In genomic region chr1:109622895-109623294, GRCh38 we compare ENCODE assay signal across 15 cellular contexts. TPM values are rescaled to one million over a fixed set of nuclear protein-coding genes. Genes with fewer than 3 reads are reported as not detected.
DNase-seq lines count a peak whose midpoint lies in the region; ATAC-seq, FAIRE-seq and TF ChIP-seq lines count a peak whose summit lies in the region.
"Had no signal": no experiment of that assay in that cellular context is flagged by ENCODE, and none has a peak within 500 bp of the region (broad histone marks: within the 10 kb centered on the region; RNA-seq: fewer than 3 reads in every experiment).

No MANE protein-coding gene starts in this region.

- H3K36me3 Mint-ChIP-seq in activated CD4-positive, alpha-beta T cell treated with anti-CD3 and anti-CD28 coated beads for 36 hours (ENCODE audit: low read depth): peaks cover 15% of the 10 kb centered on the region

- no peaks in the 10 kb centered on the region for H3K9me3 Mint-ChIP-seq in activated CD4-positive, alpha-beta T cell treated with anti-CD3 and anti-CD28 coated beads for 36 hours (ENCODE audit: low read depth)

- no peak for DNase-seq in activated CD4-positive, alpha-beta T cell treated with anti-CD3 and anti-CD28 coated beads for 36 hours
- no peak for DNase-seq in activated CD4-positive, alpha-beta T cell treated with anti-CD3 and anti-CD28 coated beads, Interleukin-2, amount 50 U/mL, for 4 hours
- DNase-seq in RWPE1 (ENCODE audit: low spot score): no peak
- no peak for DNase-seq in dorsolateral prefrontal cortex
- DNase-seq in anterior cingulate cortex (lab: John Stamatoyannopoulos, UW): no peak
- no peak for DNase-seq in small intestine
- no peak for DNase-seq in nucleus accumbens (lab: John Stamatoyannopoulos, UW)
- DNase-seq: cerebellar nuclear complex, KG1, left ventricle myocardium superior, Right ventricle myocardium superior had no signal

- no peak for ATAC-seq in activated CD4-positive, alpha-beta T cell treated with anti-CD3 and anti-CD28 coated beads for 36 hours
- ATAC-seq: A549, left ventricle myocardium superior had no signal

- H3K4me1 ChIP-seq in skeletal muscle satellite cell (ENCODE audit: control insufficient read depth, insufficient read depth, low read length): peaks cover 45% of the 10 kb centered on the region
- peaks cover 4 to 7% of the 10 kb centered on the region in 2 donors for H3K4me1 ChIP-seq in small intestine (ENCODE audit: control insufficient read depth in 2 of 2, insufficient read depth in 1 of 2, low read depth in 1 of 2, low read length in 1 of 2)

- H3K4me3 Mint-ChIP-seq in activated CD4-positive, alpha-beta T cell treated with anti-CD3 and anti-CD28 coated beads for 36 hours: peak overlapping the region; percentile 97

- no peaks in the 10 kb centered on the region for H3K27me3 Mint-ChIP-seq in activated CD4-positive, alpha-beta T cell treated with anti-CD3 and anti-CD28 coated beads for 36 hours

- intact Hi-C loops in activated CD4-positive, alpha-beta T cell treated with anti-CD3 and anti-CD28 coated beads for 36 hours (cut with DNase I, micrococcal nuclease): loop anchor here in 1 of 2 experiments (5.0 kb wide), 1 partner anchor 141 kb away; the partner anchor contains the start of gene ATXN7L2
- intact Hi-C loops in dorsolateral prefrontal cortex (cut with DNase I): no loop called here

- POLR2A ChIA-PET in activated CD4-positive, alpha-beta T cell treated with anti-CD3 and anti-CD28 coated beads for 36 hours (lab: Charles Lee): no interaction called here
- POLR2A ChIA-PET in RWPE1 (lab: Yijun Ruan, JAX; ENCODE audit: low non-redundant PET): no interaction called here

- H3K27ac ChIP-seq in RWPE1 (peak overlapping the region; percentile 88), dorsolateral prefrontal cortex (peak overlapping the region in 44 of 59 donors; percentile 7 to 91 (median 76)), small intestine (ENCODE audit: low read depth in 1 of 2, low read length in 1 of 2) (no peak overlapping the region)

- CTCF ChIA-PET in activated CD4-positive, alpha-beta T cell treated with anti-CD3 and anti-CD28 coated beads for 36 hours (lab: Charles Lee): interaction anchor here (1.5 to 2.4 kb wide), 2 partner anchors 14 to 139 kb away, joined by 4 to 14 read pairs; partner anchors contain the start of gene ATXN7L2
- CTCF ChIA-PET in RWPE1 (lab: Yijun Ruan, JAX): interaction anchor here (1.1 kb wide), 1 partner anchor 17 kb away, joined by 5 read pairs; no protein-coding TSS in a partner anchor

- H3K27ac Mint-ChIP-seq in activated CD4-positive, alpha-beta T cell treated with anti-CD3 and anti-CD28 coated beads for 36 hours: peak overlapping the region; percentile 72

- no peak overlapping the region for H3K9ac ChIP-seq in skeletal muscle satellite cell (ENCODE audit: low read depth, low read length)

- 81 to 87% (median 85%) methylated on average over 3 of the region's 3 CpGs for WGBS in small intestine, 3 donors

- H3K4me3 ChIP-seq in dorsolateral prefrontal cortex: peak overlapping the region in 35 of 59 donors; percentile 44 to 85 (median 69)
- no peak overlapping the region for H3K4me3 ChIP-seq in skeletal muscle satellite cell (ENCODE audit: low read length)
- H3K4me3 ChIP-seq in small intestine (ENCODE audit: low read depth in 1 of 2, low read length in 2 of 2): no peak overlapping the region
- H3K4me3 ChIP-seq: A549 had no signal

- H3K27me3 ChIP-seq in dorsolateral prefrontal cortex: no peaks in the 10 kb centered on the region
- H3K27me3 ChIP-seq in skeletal muscle satellite cell (ENCODE audit: control insufficient read depth, insufficient read depth, low read length): no peaks in the 10 kb centered on the region
- no peaks in the 10 kb centered on the region for H3K27me3 ChIP-seq in small intestine (ENCODE audit: control insufficient read depth in 2 of 2, insufficient read depth in 2 of 2, low read length in 2 of 2)

- H3K9me3 ChIP-seq in skeletal muscle satellite cell (replicated peaks; ENCODE audit: low read length): no peaks in the 10 kb centered on the region
- H3K9me3 ChIP-seq in small intestine (ENCODE audit: control insufficient read depth, low read depth): no peaks in the 10 kb centered on the region
- H3K9me3 ChIP-seq: A549 had no signal

- H3K4me1 Mint-ChIP-seq in activated CD4-positive, alpha-beta T cell treated with anti-CD3 and anti-CD28 coated beads for 36 hours: peaks cover 41% of the 10 kb centered on the region

- H3K36me3 ChIP-seq in skeletal muscle satellite cell (ENCODE audit: insufficient read depth, low read length) (peaks cover 28% of the 10 kb centered on the region), small intestine (ENCODE audit: control insufficient read depth in 2 of 2, insufficient read depth in 2 of 2, low read length in 2 of 2) (peaks cover 6 to 9% of the 10 kb centered on the region in 2 donors)

- TF ChIP-seq CTCF in RWPE1 (conservative IDR thresholded peaks at IDR 0.05; ENCODE audit: low read depth) (no peak), dorsolateral prefrontal cortex (IDR thresholded peaks at IDR 0.05 in 54 of 56, conservative IDR thresholded peaks at IDR 0.05 in 2 of 56; ENCODE audit: low read depth in 1 of 56, partially characterized antibody in 56 of 56) (no peak)

- no peak for FAIRE-seq in small intestine (lab: Jason Lieb, UNC)
- FAIRE-seq: A549, G401.6, urothelium cell line had no signal

- H3K4me2 ChIP-seq in skeletal muscle satellite cell (ENCODE audit: low read length): peak overlapping the region; percentile 100
- H3K4me2 ChIP-seq: A549 had no signal

RNA-seq across cellular contexts. Expression of gene AMPD2, which starts 3.3 kb away (rescaled TPM):
- 10 to 100 TPM; 73.5 to 99.5 TPM for total RNA-seq in activated CD4-positive, alpha-beta T cell treated with anti-CD3 and anti-CD28 coated beads for 36 hours
- total RNA-seq in dorsolateral prefrontal cortex: 100 to 1,000 TPM in 94 of 120 experiments, 10 to 100 TPM in 26; 65.7 to 181 (median 115) TPM
- total RNA-seq in skeletal muscle satellite cell (2012; rRNA removed): 55.3 and 63.6 TPM in 2 replicates
- 10 to 100 TPM; 25.9 to 38.3 (median 32.0) TPM for polyA plus RNA-seq in small intestine

RNA-seq across cellular contexts. Expression of gene GNAT2, which starts 3.5 kb away (rescaled TPM):
- total RNA-seq in activated CD4-positive, alpha-beta T cell treated with anti-CD3 and anti-CD28 coated beads for 36 hours: under 1 TPM; 0.26 to 0.64 TPM
- total RNA-seq in dorsolateral prefrontal cortex: 1 to 10 TPM in 3 of 120 experiments, under 1 TPM in 12, not detected in 105; 0.29 to 1.9 (median 0.50) TPM
- 0.22 TPM in 1 of 2 replicates, not detected in the other for total RNA-seq in skeletal muscle satellite cell (2012; rRNA removed)
- under 1 TPM in 1 of 3 donors, not detected in 2; 0.28 TPM for polyA plus RNA-seq in small intestine
- total RNA-seq: left ventricle myocardium superior, Right ventricle myocardium superior had no signal

RNA-seq across cellular contexts. Expression of gene GSTM4, which starts 33.0 kb away (rescaled TPM):
- 10 to 100 TPM; 18.1 to 20.6 TPM for total RNA-seq in activated CD4-positive, alpha-beta T cell treated with anti-CD3 and anti-CD28 coated beads for 36 hours
- total RNA-seq in dorsolateral prefrontal cortex: 10 to 100 TPM; 22.6 to 66.7 (median 45.4) TPM
- total RNA-seq in skeletal muscle satellite cell (2012; rRNA removed): 4.8 and 6.6 TPM in 2 replicates
- polyA plus RNA-seq in small intestine: 100 to 1,000 TPM; 194 to 316 (median 217) TPM

RNA-seq across cellular contexts. Expression of gene GSTM2, which starts 45.0 kb away (rescaled TPM):
- 10 to 100 TPM; 18.7 to 23.9 TPM for total RNA-seq in activated CD4-positive, alpha-beta T cell treated with anti-CD3 and anti-CD28 coated beads for 36 hours
- 100 to 1,000 TPM in 9 of 120 experiments, 10 to 100 TPM in 111; 32.2 to 150 (median 73.7) TPM for total RNA-seq in dorsolateral prefrontal cortex
- 7.4 and 8.4 TPM in 2 replicates for total RNA-seq in skeletal muscle satellite cell (2012; rRNA removed)
- 10 to 100 TPM; 29.4 to 66.2 (median 42.2) TPM for polyA plus RNA-seq in small intestine

Comparison
In these comparisons a context has a peak if more than half of its experiments do, and no peak if none do; other contexts are left out.
1. H3K27ac ChIP-seq: peak in RWPE1 (single experiment) and dorsolateral prefrontal cortex (44 of 59); none in small intestine (0 of 2).
2. H3K4me3 ChIP-seq: peak in dorsolateral prefrontal cortex (35 of 59); none in skeletal muscle satellite cell (single experiment) and small intestine (0 of 2).